In genomic region chr1:205044745-205045144, GRCh38 we compare ENCODE assay signal across 22 cellular contexts. TPM values are rescaled to one million over a fixed set of nuclear protein-coding genes. Genes with fewer than 3 reads are reported as not detected.
"Had no signal": no experiment of that assay in that cellular context is flagged by ENCODE, and none has a peak within 500 bp of the region (broad histone marks: within the 10 kb centered on the region; RNA-seq: fewer than 3 reads in every experiment).

No MANE protein-coding gene starts in this region.

- ATAC-seq: activated CD4-positive, alpha-beta T cell treated with anti-CD3 and anti-CD28 coated beads for 36 hours; activated CD8-positive, alpha-beta memory T cell treated with anti-CD3 and anti-CD28 coated beads, Interleukin-2, amount 10 ng/mL, durations not matched to agents 7 days and 5 days; effector memory CD8-positive, alpha-beta T cell; heart left ventricle; left ventricle myocardium superior; natural killer cell had no signal

- H3K36me3 ChIP-seq: adrenal gland, heart left ventricle had no signal

- H3K27ac ChIP-seq: adrenal gland, epithelial cell of prostate, heart left ventricle, skin epidermis, VCaP had no signal

- H3K9me3 ChIP-seq: adrenal gland, heart left ventricle had no signal

- H3K4me1 ChIP-seq: adrenal gland had no signal

- H3K4me3 ChIP-seq: adrenal gland, heart left ventricle, skin epidermis had no signal

- H3K27me3 ChIP-seq: adrenal gland had no signal

- DNase-seq: activated CD4-positive, alpha-beta memory T cell treated with anti-CD3 and anti-CD28 coated beads for 36 hours; activated CD4-positive, alpha-beta T cell treated with anti-CD3 and anti-CD28 coated beads for 36 hours; activated CD8-positive, alpha-beta memory T cell treated with anti-CD3 and anti-CD28 coated beads, Interleukin-2, amount 10 ng/mL, durations not matched to agents 7 days and 5 days; activated effector memory CD4-positive, alpha-beta T cell treated with Interleukin-2 at 50 U/mL for 16 hours; activated T-cell treated with anti-CD3 and anti-CD28 coated beads, Interleukin-2, amount 50 U/mL, for 24 hours; adrenal gland; cortex of kidney; effector memory CD8-positive, alpha-beta T cell; foreskin melanocyte; heart left ventricle; left ventricle myocardium superior; mesenchymal stem cell; natural killer cell; stimulated activated CD4-positive, alpha-beta T cell treated with anti-CD3 and anti-CD28 coated beads, Interleukin-15, amount 100 ng/mL, for 24 hours; stimulated activated CD4-positive, alpha-beta T cell treated with anti-CD3 and anti-CD28 coated beads, Interleukin-4, amount 100 ng/mL, for 1 hour; stimulated activated naive CD4-positive, alpha-beta T cell treated with Interleukin-2 at 50 U/mL for 16 hours; trophoblast cell had no signal

RNA-seq across cellular contexts. Expression of gene CNTN2, which starts 1.7 kb away (rescaled TPM):
- polyA plus RNA-seq: fibroblast of lung, keratinocyte had no signal
